9 cellular contexts compared by ENCODE assay signal in genomic region chr6:124882580-124883393, GRCh38.
DNase-seq lines count a peak whose midpoint lies in the region; ATAC-seq and TF ChIP-seq lines count a peak whose summit lies in the region.
"Had no signal": no experiment of that assay in that cellular context is flagged by ENCODE, and none has a peak within 500 bp of the region (broad histone marks: within the 10 kb centered on the region; RNA-seq: fewer than 3 reads in every experiment).

No MANE protein-coding gene starts in this region.

- TF ChIP-seq CTCF in brain microvascular endothelial cell (IDR thresholded peaks at IDR 0.05; ENCODE audit: low read depth, low read length, missing control alignments) (no peak), right lobe of liver (IDR thresholded peaks at IDR 0.05) (no peak)

- H3K27me3 ChIP-seq in brain microvascular endothelial cell (replicated peaks) = no peaks in the 10 kb centered on the region
- H3K27me3 ChIP-seq in right lobe of liver = no peaks in the 10 kb centered on the region

- DNase-seq in AG08395 (ENCODE audit: low spot score) (peak; percentile 18), brain microvascular endothelial cell (no peak), right lobe of liver (no peak), NCI-H2171 treated with DMSO at 0.1 percent for 48 hours (lab: John Stamatoyannopoulos, UW) (no peak), NCI-H345 treated with DMSO at 0.1 percent for 48 hours (lab: John Stamatoyannopoulos, UW; ENCODE audit: unreplicated experiment) (no peak), pons (ENCODE audit: low spot score) (no peak)
- no peak for DNase-seq in activated CD4-positive, alpha-beta T cell treated with anti-CD3 and anti-CD28 coated beads, Interleukin-2, amount 50 U/mL, for 4 hours
- DNase-seq: CD4-positive, alpha-beta memory T cell had no signal

- H3K36me3 ChIP-seq in brain microvascular endothelial cell (replicated peaks) (no peaks in the 10 kb centered on the region), right lobe of liver (no peaks in the 10 kb centered on the region)

- peak; percentile 39 for ATAC-seq in HG03159 (IDR thresholded peaks at IDR 0.05; ENCODE audit: unreplicated experiment)
- peak; percentile 31 to 88 (median 58) for ATAC-seq in right lobe of liver

- peaks cover 0 to 11% (median 0%) of the 10 kb centered on the region in 4 donors for H3K4me1 ChIP-seq in right lobe of liver

- TF ChIP-seq POLR2A in right lobe of liver (IDR thresholded peaks at IDR 0.05) = no peak

- H3K4me3 ChIP-seq in brain microvascular endothelial cell (ENCODE audit: low read depth, low read length) (no peak overlapping the region), right lobe of liver (no peak overlapping the region)

- H3K9me3 ChIP-seq in right lobe of liver = no peaks in the 10 kb centered on the region

- H3K27ac ChIP-seq in brain microvascular endothelial cell = peak overlapping the region; percentile 11
- peak overlapping the region in 1 of 3 donors; percentile 2 for H3K27ac ChIP-seq in right lobe of liver

- WGBS in right lobe of liver (ENCODE audit: insufficient coverage, low coverage, low lambda C conversion rate, missing lambda C conversion rate) = 22% methylated on average over 4 of the region's 4 CpGs

- in situ Hi-C loops in brain microvascular endothelial cell (cut with HindIII; ENCODE audit: low pct_ligation_motif_present, low sequenced_read_pairs) = no loop called here

- intact Hi-C loops in right lobe of liver (cut with DNase I) = no loop called here
